14 cellular contexts compared by ENCODE assay signal in the genomic region with DNA sequence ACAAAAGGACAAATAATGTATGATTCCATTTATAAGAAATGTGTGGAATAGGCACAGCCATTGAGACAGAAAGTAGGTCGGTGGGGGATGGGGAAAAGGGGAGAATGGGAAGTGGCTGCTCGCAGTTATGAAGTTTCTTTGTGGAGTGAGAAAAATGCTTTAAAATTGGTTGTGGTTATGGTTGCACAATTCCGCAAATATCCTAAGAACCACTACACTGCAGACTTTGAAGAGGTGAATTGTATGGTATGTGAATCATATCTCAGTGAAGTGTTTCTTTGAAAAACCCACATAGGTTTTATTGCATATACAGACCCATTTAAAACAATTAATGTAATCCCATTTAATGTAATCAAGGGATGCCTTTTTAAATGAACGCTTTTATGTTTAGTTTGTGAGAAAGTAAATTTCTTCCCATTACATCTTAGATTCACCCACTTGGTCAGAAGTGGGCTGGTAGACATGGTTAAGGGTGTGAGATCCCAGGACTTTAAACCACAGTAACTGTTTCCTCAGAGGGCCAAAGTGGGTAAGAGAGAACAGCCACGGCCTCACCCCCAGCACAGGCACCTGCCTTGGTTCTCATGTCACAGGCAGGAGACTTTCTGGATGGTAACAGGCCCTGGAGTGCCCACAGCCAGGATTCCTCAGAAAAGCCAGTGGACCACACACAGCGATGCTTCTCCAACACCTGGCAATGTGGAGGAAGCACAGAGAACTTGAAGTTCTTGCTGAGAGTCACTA.
DNase-seq lines count a peak whose midpoint lies in the region; ATAC-seq, FAIRE-seq and TF ChIP-seq lines count a peak whose summit lies in the region.
"Had no signal": no experiment of that assay in that cellular context is flagged by ENCODE, and none has a peak within 500 bp of the region (broad histone marks: within the 10 kb centered on the region; RNA-seq: fewer than 3 reads in every experiment).

No MANE protein-coding gene starts in this region.

- H3K4me1 Mint-ChIP-seq in CD14-positive monocyte, result peaks cover 63% of the 10 kb centered on the region

- intact Hi-C loops in CD14-positive monocyte (cut with micrococcal nuclease), result loop anchor here (10.0 kb wide), 1 partner anchor 157 kb away; the partner anchor contains the start of gene GJB2 (in 2 of the 2)

- peak overlapping the region in 2 of 3 experiments; percentile 48 to 55 for H3K4me3 ChIP-seq in keratinocyte (ENCODE audit: control insufficient read depth in 2 of 3, extremely low read depth in 1 of 3, insufficient read depth in 2 of 3, low read depth in 1 of 3, low read length in 3 of 3)
- H3K4me3 ChIP-seq: BLaER1, left ventricle myocardium inferior had no signal

- H3K27me3 Mint-ChIP-seq in CD14-positive monocyte (ENCODE audit: low read depth in 3 of 3), result peaks cover 0 to 8% (median 1%) of the 10 kb centered on the region in 3 donors

- no peak for DNase-seq in CD14-positive monocyte (ENCODE audit: low spot score)
- DNase-seq in LHCN-M2 (ENCODE audit: low read depth), result peak; percentile 53
- DNase-seq in SW480 (ENCODE audit: low spot score), result peak; percentile 95
- peak; percentile 41 for DNase-seq in keratinocyte (ENCODE audit: low read depth, low spot score)
- DNase-seq in NCI-H1417 (lab: John Stamatoyannopoulos, UW), result no peak
- no peak for DNase-seq in NCI-H1694 (lab: John Stamatoyannopoulos, UW)
- DNase-seq: central memory CD4-positive, alpha-beta T cell; left ventricle myocardium inferior; NCI-H1105 treated with DMSO at 0.1 percent for 48 hours; NCI-H82; stimulated activated naive CD8-positive, alpha-beta T cell treated with anti-CD3 and anti-CD28 coated beads, Interleukin-15, Interleukin-2, amounts not matched to agents 100 U/mL and 50 U/mL, for 24 hours had no signal

- H3K9me3 ChIP-seq in keratinocyte (ENCODE audit: control insufficient read depth, low read depth, low read length), result no peaks in the 10 kb centered on the region
- H3K9me3 ChIP-seq: BLaER1, left ventricle myocardium inferior had no signal

- ATAC-seq in HG02623 (IDR thresholded peaks at IDR 0.05; ENCODE audit: unreplicated experiment), result no peak
- ATAC-seq in HG03354 (IDR thresholded peaks at IDR 0.05; ENCODE audit: poor library complexity, severe bottlenecking, unreplicated experiment), result no peak
- ATAC-seq: stimulated activated naive CD8-positive, alpha-beta T cell treated with anti-CD3 and anti-CD28 coated beads, Interleukin-15, Interleukin-2, amounts not matched to agents 100 U/mL and 50 U/mL, for 24 hours had no signal

- H3K36me3 ChIP-seq in keratinocyte (ENCODE audit: control insufficient read depth in 2 of 2, extremely low read depth in 1 of 2, insufficient read depth in 2 of 2, low read length in 2 of 2), result no peaks in the 10 kb centered on the region
- H3K36me3 ChIP-seq: BLaER1, left ventricle myocardium inferior had no signal

- peak overlapping the region in 1 of 2 donors; percentile 47 for H3K4me3 Mint-ChIP-seq in CD14-positive monocyte

- peak overlapping the region; percentile 77 for H3K9ac ChIP-seq in keratinocyte (ENCODE audit: control insufficient read depth, extremely low read depth, insufficient read depth, low read length)
- H3K9ac ChIP-seq: BLaER1 had no signal

- H3K4me1 ChIP-seq in keratinocyte (ENCODE audit: control insufficient read depth, extremely low read depth, insufficient read depth, low read length), result peaks cover 36% of the 10 kb centered on the region
- H3K4me1 ChIP-seq: BLaER1, left ventricle myocardium inferior had no signal

- H4K20me1 ChIP-seq in keratinocyte (ENCODE audit: control insufficient read depth, extremely low read depth, insufficient read depth, low read length), result no peaks in the 10 kb centered on the region
- H4K20me1 ChIP-seq: BLaER1 had no signal

- peak overlapping the region; percentile 28 to 72 (median 48) for H3K27ac Mint-ChIP-seq in CD14-positive monocyte

- H3K36me3 Mint-ChIP-seq in CD14-positive monocyte, result no peaks in the 10 kb centered on the region

- H3K27me3 ChIP-seq in keratinocyte (ENCODE audit: control insufficient read depth, extremely low read depth, insufficient read depth, low read length), result no peaks in the 10 kb centered on the region
- H3K27me3 ChIP-seq: BLaER1 had no signal

- peak overlapping the region; percentile 95 for H3K27ac ChIP-seq in keratinocyte (ENCODE audit: control insufficient read depth, insufficient read depth, low read length)
- H3K27ac ChIP-seq: BLaER1, left ventricle myocardium inferior had no signal

- peak overlapping the region; percentile 88 for H3K4me2 ChIP-seq in keratinocyte (ENCODE audit: control insufficient read depth, extremely low read depth, insufficient read depth, low read depth, low read length)
- H3K4me2 ChIP-seq: BLaER1 had no signal

- H2AFZ ChIP-seq in keratinocyte (ENCODE audit: control insufficient read depth, low read length), result peak overlapping the region; percentile 48

- TF ChIP-seq CTCF in CD14-positive monocyte (IDR thresholded peaks at IDR 0.05) (no peak), keratinocyte (optimal IDR thresholded peaks at IDR 0.05 in 1 of 3, IDR thresholded peaks at IDR 0.05 in 1 of 3, conservative IDR thresholded peaks at IDR 0.05 in 1 of 3; ENCODE audit: extremely low read depth in 1 of 3, insufficient read depth in 2 of 3, low read length in 3 of 3) (no peak)

- FAIRE-seq in keratinocyte (lab: Jason Lieb, UNC), result peak; percentile 83

- no peaks in the 10 kb centered on the region for H3K9me3 Mint-ChIP-seq in CD14-positive monocyte

- dilution Hi-C loops in keratinocyte (cut with MboI; ENCODE audit: extremely low pct_ligation_motif_present, low sequenced_read_pairs), result no loop called here

- no peaks in the 10 kb centered on the region for H3K9me1 ChIP-seq in keratinocyte (ENCODE audit: control insufficient read depth, extremely low read depth, insufficient read depth, low read length)

- H3K79me2 ChIP-seq in keratinocyte (ENCODE audit: control insufficient read depth, insufficient read depth, low read length), result no peaks in the 10 kb centered on the region

Comparison
In these comparisons a context has a peak if more than half of its experiments do, and no peak if none do; other contexts are left out.
1. DNase-seq: peak in LHCN-M2 (single experiment), SW480 (single experiment) and keratinocyte (single experiment); none in CD14-positive monocyte (single experiment), NCI-H1417 (0 of 3) and NCI-H1694 (single experiment).